In the genomic region with DNA sequence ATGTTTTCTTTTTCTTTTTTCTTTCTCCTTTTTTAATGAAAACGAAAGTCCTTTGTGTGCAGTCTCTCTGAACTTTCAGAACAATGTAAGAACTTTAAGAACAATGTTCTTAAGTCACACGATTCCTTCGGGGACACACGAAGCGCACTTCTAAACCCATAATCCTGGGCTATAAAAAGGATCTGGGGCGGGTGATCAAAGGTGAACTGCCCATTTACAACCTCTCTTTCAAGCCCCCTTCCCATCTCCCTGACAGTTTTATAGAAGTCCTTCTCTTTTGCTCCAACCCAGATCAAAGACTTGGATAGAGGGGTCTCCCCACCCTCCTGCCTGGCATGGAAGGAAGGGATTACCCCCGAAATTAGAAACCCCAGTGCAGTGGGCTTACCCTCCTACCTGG, we compare ENCODE assay signal across 1 cellular context.
TF ChIP-seq lines count a peak whose summit lies in the region.

No MANE protein-coding gene starts in this region.

TF ChIP-seq in WTC11, 78 proteins besides CTCF, POLR2A, EP300 and RAD21 (continued from another document):
- TF ChIP-seq, protein P1, sequence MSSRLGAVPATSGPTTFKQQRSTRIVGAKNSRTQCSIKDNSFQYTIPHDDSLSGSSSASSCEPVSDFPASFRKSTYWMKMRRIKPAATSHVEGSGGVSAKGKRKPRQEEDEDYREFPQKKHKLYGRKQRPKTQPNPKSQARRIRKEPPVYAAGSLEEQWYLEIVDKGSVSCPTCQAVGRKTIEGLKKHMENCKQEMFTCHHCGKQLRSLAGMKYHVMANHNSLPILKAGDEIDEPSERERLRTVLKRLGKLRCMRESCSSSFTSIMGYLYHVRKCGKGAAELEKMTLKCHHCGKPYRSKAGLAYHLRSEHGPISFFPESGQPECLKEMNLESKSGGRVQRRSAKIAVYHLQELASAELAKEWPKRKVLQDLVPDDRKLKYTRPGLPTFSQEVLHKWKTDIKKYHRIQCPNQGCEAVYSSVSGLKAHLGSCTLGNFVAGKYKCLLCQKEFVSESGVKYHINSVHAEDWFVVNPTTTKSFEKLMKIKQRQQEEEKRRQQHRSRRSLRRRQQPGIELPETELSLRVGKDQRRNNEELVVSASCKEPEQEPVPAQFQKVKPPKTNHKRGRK (CRISPR knock-in tag; IDR thresholded peaks at IDR 0.05; ENCODE audit: borderline replicate concordance): no peak
- TF ChIP-seq, protein P2, sequence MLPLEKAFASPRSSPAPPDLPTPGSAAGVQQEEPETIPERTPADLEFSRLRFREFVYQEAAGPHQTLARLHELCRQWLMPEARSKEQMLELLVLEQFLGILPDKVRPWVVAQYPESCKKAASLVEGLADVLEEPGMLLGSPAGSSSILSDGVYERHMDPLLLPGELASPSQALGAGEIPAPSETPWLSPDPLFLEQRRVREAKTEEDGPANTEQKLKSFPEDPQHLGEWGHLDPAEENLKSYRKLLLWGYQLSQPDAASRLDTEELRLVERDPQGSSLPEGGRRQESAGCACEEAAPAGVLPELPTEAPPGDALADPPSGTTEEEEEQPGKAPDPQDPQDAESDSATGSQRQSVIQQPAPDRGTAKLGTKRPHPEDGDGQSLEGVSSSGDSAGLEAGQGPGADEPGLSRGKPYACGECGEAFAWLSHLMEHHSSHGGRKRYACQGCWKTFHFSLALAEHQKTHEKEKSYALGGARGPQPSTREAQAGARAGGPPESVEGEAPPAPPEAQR (CRISPR knock-in tag; IDR thresholded peaks at IDR 0.05): no peak
- TF ChIP-seq, protein P3, sequence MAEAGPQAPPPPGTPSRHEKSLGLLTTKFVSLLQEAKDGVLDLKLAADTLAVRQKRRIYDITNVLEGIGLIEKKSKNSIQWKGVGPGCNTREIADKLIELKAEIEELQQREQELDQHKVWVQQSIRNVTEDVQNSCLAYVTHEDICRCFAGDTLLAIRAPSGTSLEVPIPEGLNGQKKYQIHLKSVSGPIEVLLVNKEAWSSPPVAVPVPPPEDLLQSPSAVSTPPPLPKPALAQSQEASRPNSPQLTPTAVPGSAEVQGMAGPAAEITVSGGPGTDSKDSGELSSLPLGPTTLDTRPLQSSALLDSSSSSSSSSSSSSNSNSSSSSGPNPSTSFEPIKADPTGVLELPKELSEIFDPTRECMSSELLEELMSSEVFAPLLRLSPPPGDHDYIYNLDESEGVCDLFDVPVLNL (CRISPR knock-in tag; IDR thresholded peaks at IDR 0.05; ENCODE audit: borderline replicate concordance, low read depth): no peak
- TF ChIP-seq ZNF232 (CRISPR knock-in tag; IDR thresholded peaks at IDR 0.05) (no peak), ZNF416 (CRISPR knock-in tag; IDR thresholded peaks at IDR 0.05) (no peak)
